Comparison of ENCODE assay signal across 8 cellular contexts in genomic region chr3:40584625-40585189, GRCh38. TPM values are rescaled to one million over a fixed set of nuclear protein-coding genes. Genes with fewer than 3 reads are reported as not detected.
DNase-seq lines count a peak whose midpoint lies in the region; TF ChIP-seq lines count a peak whose summit lies in the region.

No MANE protein-coding gene starts in this region.

- intact Hi-C loops in head of caudate nucleus (cut with DNase I) (loop anchor here (10.0 kb wide), 1 partner anchor 610 kb away; the partner anchor contains the start of gene CTNNB1), thyroid gland (cut with DNase I) (loop anchor here (5.0 to 10.0 kb wide), 3 partner anchors 390 to 1298 kb away; no protein-coding TSS in a partner anchor)

- H3K27me3 ChIP-seq in thyroid gland: no peaks in the 10 kb centered on the region

- in situ Hi-C loops in KBM-7 (cut with MboI; ENCODE audit: low pct_unique_long_range_greater_than_20kb, low sequenced_read_pairs): loop anchor here (25.0 kb wide), 1 partner anchor 1278 kb away; no protein-coding TSS in a partner anchor

- H3K36me3 Mint-ChIP-seq in activated naive CD4-positive, alpha-beta T cell treated with anti-CD3 and anti-CD28 coated beads, Interleukin-2, amount 50 U/mL, for 24 hours: no peaks in the 10 kb centered on the region
- no peaks in the 10 kb centered on the region for H3K36me3 Mint-ChIP-seq in osteocyte (ENCODE audit: unreplicated experiment)

- peaks cover 23 to 27% of the 10 kb centered on the region in 2 donors for H3K4me1 ChIP-seq in thyroid gland

- no peaks in the 10 kb centered on the region for H3K9me3 ChIP-seq in thyroid gland

- no peaks in the 10 kb centered on the region for H3K36me3 ChIP-seq in thyroid gland

- TF ChIP-seq POLR2A in thyroid gland (IDR thresholded peaks at IDR 0.05): no peak

- H3K4me3 ChIP-seq in thyroid gland (replicated peaks in 1 of 3): no peak overlapping the region

- no peaks in the 10 kb centered on the region for H3K4me1 Mint-ChIP-seq in activated naive CD4-positive, alpha-beta T cell treated with anti-CD3 and anti-CD28 coated beads, Interleukin-2, amount 50 U/mL, for 24 hours
- peaks cover 11% of the 10 kb centered on the region for H3K4me1 Mint-ChIP-seq in osteocyte (ENCODE audit: unreplicated experiment)

- TF ChIP-seq CTCF in osteocyte (IDR thresholded peaks at IDR 0.05) (peak; percentile 99), thyroid gland (IDR thresholded peaks at IDR 0.05) (peak; percentile 61 to 93 (median 89))

- H3K9me3 Mint-ChIP-seq in activated naive CD4-positive, alpha-beta T cell treated with anti-CD3 and anti-CD28 coated beads, Interleukin-2, amount 50 U/mL, for 24 hours: no peaks in the 10 kb centered on the region
- no peaks in the 10 kb centered on the region for H3K9me3 Mint-ChIP-seq in osteocyte (ENCODE audit: unreplicated experiment)

- peak overlapping the region; percentile 19 for H3K27ac Mint-ChIP-seq in activated naive CD4-positive, alpha-beta T cell treated with anti-CD3 and anti-CD28 coated beads, Interleukin-2, amount 50 U/mL, for 24 hours
- peak overlapping the region; percentile 11 for H3K27ac Mint-ChIP-seq in osteocyte (ENCODE audit: unreplicated experiment)

- no peaks in the 10 kb centered on the region for H3K27me3 Mint-ChIP-seq in activated naive CD4-positive, alpha-beta T cell treated with anti-CD3 and anti-CD28 coated beads, Interleukin-2, amount 50 U/mL, for 24 hours
- peaks cover 38% of the 10 kb centered on the region for H3K27me3 Mint-ChIP-seq in osteocyte (ENCODE audit: unreplicated experiment)

- 24 to 27% methylated on average over 9 to 15 of the region's 15 CpGs for WGBS in thyroid gland, 2 donors

- H3K4me3 Mint-ChIP-seq in activated naive CD4-positive, alpha-beta T cell treated with anti-CD3 and anti-CD28 coated beads, Interleukin-2, amount 50 U/mL, for 24 hours: no peak overlapping the region
- H3K4me3 Mint-ChIP-seq in osteocyte (ENCODE audit: unreplicated experiment): peak overlapping the region; percentile 42

- DNase-seq in AG20443 (ENCODE audit: low spot score) (peak; percentile 92), GM19238 (ENCODE audit: insufficient read length, low spot score) (peak; percentile 45), KBM-7 (peak; percentile 69), SKM-1 treated with dmso at 0.1 percent for 144 hours (lab: John Stamatoyannopoulos, UW; ENCODE audit: unreplicated experiment) (peak; percentile 46), head of caudate nucleus (peak; percentile 74 to 94 (median 87)), osteocyte (ENCODE audit: extremely low spot score, unreplicated experiment) (peak; percentile 95), thyroid gland (peak; percentile 86 to 91)

- peak overlapping the region in 2 of 3 donors; percentile 60 to 67 for H3K27ac ChIP-seq in thyroid gland

RNA-seq across cellular contexts. Expression of gene ZNF621, which starts 59.9 kb away (rescaled TPM):
- 27.9 and 30.8 TPM in 2 replicates for total RNA-seq in osteocyte
- total RNA-seq in thyroid gland: 10 to 100 TPM; 15.8 to 28.1 (median 23.4) TPM

Comparison
In these comparisons a context has a peak if more than half of its experiments do, and no peak if none do; other contexts are left out.
1. DNase-seq: peak in every context shown above with its lines; median percentile 95 in osteocyte; 92 in AG20443; 88 in thyroid gland; 87 in head of caudate nucleus; 69 in KBM-7; 46 in SKM-1 treated with dmso at 0.1 percent for 144 hours; 45 in GM19238.